ENCODE assay signal across 1 cellular context in the genomic region with DNA sequence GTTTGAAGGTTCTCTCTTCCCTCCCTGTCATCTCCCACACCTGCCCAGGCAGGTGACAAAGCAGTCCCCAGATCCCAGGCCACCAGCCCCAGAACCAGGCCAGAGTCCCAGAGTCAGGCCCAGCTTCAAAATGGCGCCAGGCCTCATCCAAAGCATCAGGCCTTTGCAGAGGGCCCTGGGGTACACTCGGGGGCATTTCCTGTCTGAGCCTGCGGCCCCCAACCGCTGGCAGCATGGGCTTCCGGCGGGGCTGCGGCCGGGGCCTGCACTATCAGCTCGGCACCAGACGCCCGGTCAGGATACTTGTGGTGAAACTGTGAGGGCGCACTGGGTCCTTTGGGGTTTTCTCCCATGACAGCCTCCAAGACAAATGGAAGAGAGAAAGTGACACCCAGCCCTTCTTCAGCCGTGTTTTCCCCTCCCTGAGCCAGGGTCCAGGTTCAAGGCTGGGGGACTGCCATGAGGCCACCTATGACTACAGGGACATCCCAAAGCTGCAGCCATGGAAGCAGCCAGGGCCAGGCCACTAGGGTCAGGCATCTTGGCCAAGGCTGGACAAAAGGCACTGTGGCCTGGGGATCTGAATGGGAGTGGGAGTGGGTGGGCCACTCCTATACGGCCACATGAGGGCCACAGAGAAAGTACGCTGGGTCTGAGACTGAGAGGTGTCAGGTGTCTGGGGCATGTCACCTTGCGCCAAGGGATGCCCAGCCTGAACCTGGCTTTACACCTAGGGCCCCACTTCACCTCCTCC.
TF ChIP-seq lines count a peak whose summit lies in the region.

No MANE protein-coding gene starts in this region.

TF ChIP-seq in K562, 482 proteins besides CTCF, POLR2A, EP300 and RAD21:
- TF ChIP-seq, protein P1, sequence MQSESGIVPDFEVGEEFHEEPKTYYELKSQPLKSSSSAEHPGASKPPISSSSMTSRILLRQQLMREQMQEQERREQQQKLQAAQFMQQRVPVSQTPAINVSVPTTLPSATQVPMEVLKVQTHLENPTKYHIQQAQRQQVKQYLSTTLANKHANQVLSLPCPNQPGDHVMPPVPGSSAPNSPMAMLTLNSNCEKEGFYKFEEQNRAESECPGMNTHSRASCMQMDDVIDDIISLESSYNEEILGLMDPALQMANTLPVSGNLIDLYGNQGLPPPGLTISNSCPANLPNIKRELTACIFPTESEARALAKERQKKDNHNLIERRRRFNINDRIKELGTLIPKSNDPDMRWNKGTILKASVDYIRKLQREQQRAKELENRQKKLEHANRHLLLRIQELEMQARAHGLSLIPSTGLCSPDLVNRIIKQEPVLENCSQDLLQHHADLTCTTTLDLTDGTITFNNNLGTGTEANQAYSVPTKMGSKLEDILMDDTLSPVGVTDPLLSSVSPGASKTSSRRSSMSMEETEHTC (IDR thresholded peaks at IDR 0.05): no peak
- TF ChIP-seq POLR2G (IDR thresholded peaks at IDR 0.05; ENCODE audit: low read depth, low read length): peak; percentile 60
